In the genomic region with DNA sequence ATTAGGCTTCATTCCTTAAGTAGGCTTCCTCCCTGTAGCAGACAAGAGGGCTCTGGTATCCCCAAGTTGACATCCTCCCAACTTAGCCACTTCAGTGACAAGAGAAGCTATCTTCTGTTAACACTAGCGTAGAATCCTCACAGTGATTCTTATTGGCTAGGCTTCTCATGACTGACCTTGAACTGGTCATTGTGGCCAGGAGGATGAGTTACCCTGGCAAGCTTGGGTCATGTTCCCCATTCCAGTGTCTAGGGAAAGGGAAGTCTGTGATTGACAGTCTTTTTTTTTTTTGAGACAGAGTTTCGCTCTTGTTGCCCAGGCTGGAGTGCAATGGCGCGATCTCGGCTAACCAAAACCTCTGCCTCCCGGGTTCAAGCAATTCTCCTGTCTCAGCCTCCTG, we compare ENCODE assay signal across 21 cellular contexts.
"Had no signal": no experiment of that assay in that cellular context is flagged by ENCODE, and none has a peak within 500 bp of the region (broad histone marks: within the 10 kb centered on the region; RNA-seq: fewer than 3 reads in every experiment).

No MANE protein-coding gene starts in this region.

- H3K27me3 Mint-ChIP-seq: activated CD8-positive, alpha-beta T cell treated with anti-CD3 and anti-CD28 coated beads for 36 hours; activated naive CD4-positive, alpha-beta T cell treated with anti-CD3 and anti-CD28 coated beads, Interleukin-2, amount 10 ng/mL, durations not matched to agents 7 days and 5 days; activated naive CD8-positive, alpha-beta T cell treated with anti-CD3 and anti-CD28 coated beads, Interleukin-2, amount 50 U/mL, for 24 hours; central memory CD8-positive, alpha-beta T cell had no signal

- H3K4me3 ChIP-seq: ascending aorta, body of pancreas had no signal

- H3K9ac ChIP-seq: KMS-11 had no signal

- H3K27ac Mint-ChIP-seq: activated CD8-positive, alpha-beta T cell treated with anti-CD3 and anti-CD28 coated beads for 36 hours; activated naive CD4-positive, alpha-beta T cell treated with anti-CD3 and anti-CD28 coated beads, Interleukin-2, amount 10 ng/mL, durations not matched to agents 7 days and 5 days; activated naive CD8-positive, alpha-beta T cell treated with anti-CD3 and anti-CD28 coated beads, Interleukin-2, amount 50 U/mL, for 24 hours; activated T-cell treated with anti-CD3 and anti-CD28 coated beads, Interleukin-2, amount 50 U/mL, for 72 hours; activated T-helper 2 cell treated with anti-CD3 and anti-CD28 coated beads, Interferon-gamma antibody, Interleukin-2, Interleukin-4, amounts not matched to agents 10 μg/mL and 5 μg/mL and 100 μg/mL, durations not matched to agents 14 hours and 24 hours and 36 hours had no signal

- H3K4me3 Mint-ChIP-seq: activated CD8-positive, alpha-beta T cell treated with anti-CD3 and anti-CD28 coated beads for 36 hours; activated naive CD4-positive, alpha-beta T cell treated with anti-CD3 and anti-CD28 coated beads, Interleukin-2, amount 10 ng/mL, durations not matched to agents 7 days and 5 days; activated naive CD8-positive, alpha-beta T cell treated with anti-CD3 and anti-CD28 coated beads, Interleukin-2, amount 50 U/mL, for 24 hours; activated T-cell treated with anti-CD3 and anti-CD28 coated beads, Interleukin-2, amount 50 U/mL, for 72 hours; central memory CD8-positive, alpha-beta T cell; T-helper 1 cell treated with Interleukin-12 subunit alpha and Interleukin-12 subunit beta and Interleukin-4 antibody, amounts not matched to agents 30 μg/mL and 1 μg/mL, for 36 hours had no signal

- H3K9me3 ChIP-seq: ascending aorta, body of pancreas had no signal

- DNase-seq: activated CD4-positive, alpha-beta T cell treated with anti-CD3 and anti-CD28 coated beads for 4 hours; activated CD8-positive, alpha-beta memory T cell treated with anti-CD3 and anti-CD28 coated beads, Interleukin-2, amount 50 U/mL, for 4 hours; activated CD8-positive, alpha-beta T cell treated with anti-CD3 and anti-CD28 coated beads for 36 hours; activated gamma-delta T cell treated with Interleukin-2 at 50 U/mL for 16 hours; activated naive CD4-positive, alpha-beta T cell treated with anti-CD3 and anti-CD28 coated beads, Interleukin-2, amount 10 ng/mL, durations not matched to agents 7 days and 5 days; activated naive CD8-positive, alpha-beta T cell treated with anti-CD3 and anti-CD28 coated beads, Interleukin-2, amount 50 U/mL, for 24 hours; activated T-cell treated with anti-CD3 and anti-CD28 coated beads, Interleukin-2, amount 50 U/mL, for 72 hours; amniotic stem cell; NCI-H1417; NCI-H345; NCI-H510A; NK-92 treated with Interleukin-12 subunit alpha and Interleukin-12 subunit beta, amount 100 ng/mL, for 24 hours; SHP77 treated with DMSO at 0.1 percent for 48 hours had no signal

- H3K4me1 ChIP-seq: ascending aorta had no signal

- ATAC-seq: activated CD4-positive, CD25-positive, alpha-beta regulatory T cell treated with anti-CD3 and anti-CD28 coated beads, Interleukin-2, amount 50 U/mL, for 24 hours; activated CD8-positive, alpha-beta T cell treated with anti-CD3 and anti-CD28 coated beads for 36 hours; activated naive CD8-positive, alpha-beta T cell treated with anti-CD3 and anti-CD28 coated beads, Interleukin-2, amount 50 U/mL, for 24 hours; activated T-cell treated with anti-CD3 and anti-CD28 coated beads, Interleukin-2, amount 50 U/mL, for 72 hours had no signal

- H3K27ac ChIP-seq: ascending aorta, body of pancreas had no signal

- H3K9me3 Mint-ChIP-seq: activated CD8-positive, alpha-beta T cell treated with anti-CD3 and anti-CD28 coated beads for 36 hours; activated naive CD4-positive, alpha-beta T cell treated with anti-CD3 and anti-CD28 coated beads, Interleukin-2, amount 10 ng/mL, durations not matched to agents 7 days and 5 days; activated naive CD8-positive, alpha-beta T cell treated with anti-CD3 and anti-CD28 coated beads, Interleukin-2, amount 50 U/mL, for 24 hours; activated T-cell treated with anti-CD3 and anti-CD28 coated beads, Interleukin-2, amount 50 U/mL, for 72 hours; central memory CD8-positive, alpha-beta T cell; T-helper 1 cell treated with Interleukin-12 subunit alpha and Interleukin-12 subunit beta and Interleukin-4 antibody, amounts not matched to agents 30 μg/mL and 1 μg/mL, for 36 hours had no signal

- H3K27me3 ChIP-seq: ascending aorta, body of pancreas had no signal

- FAIRE-seq: RCC 7860 had no signal
